Comparison of ENCODE assay signal across 16 cellular contexts in the genomic region with DNA sequence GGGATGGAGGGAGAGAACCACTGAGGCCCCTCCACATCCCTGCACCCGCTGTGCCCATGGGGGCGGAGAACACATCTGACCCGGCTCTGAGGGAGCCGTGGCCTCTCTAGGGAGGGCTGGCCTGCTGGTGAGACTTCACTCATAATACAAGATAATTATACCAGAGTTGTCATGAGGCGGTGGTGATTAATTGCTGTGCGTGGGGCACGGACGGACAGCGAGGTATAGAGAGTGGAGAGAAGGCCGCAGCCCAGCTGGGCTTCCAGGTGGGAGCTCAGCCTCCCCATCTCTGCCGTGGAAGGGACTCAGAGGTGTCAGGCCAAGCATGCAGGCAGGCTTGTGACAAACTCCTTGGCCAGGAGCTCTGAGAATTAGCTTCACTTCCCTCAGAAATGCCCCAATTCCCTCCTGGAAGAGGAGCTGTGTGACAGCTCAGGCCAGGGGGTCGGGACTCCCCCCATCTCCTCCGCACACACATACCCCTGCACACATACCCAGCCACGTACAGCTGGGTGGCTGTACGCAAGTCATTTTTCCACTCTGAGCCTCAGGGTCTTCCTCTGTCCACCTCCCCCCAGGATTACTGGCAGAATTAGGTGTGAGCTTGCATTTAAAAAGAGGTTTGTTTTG. TPM values are rescaled to one million over a fixed set of nuclear protein-coding genes. Genes with fewer than 3 reads are reported as not detected.
A peak's percentile ranks its signal among the peaks of the same experiment; 100 is the strongest.
DNase-seq lines count a peak whose midpoint lies in the region; ATAC-seq and TF ChIP-seq lines count a peak whose summit lies in the region.
"Had no signal": no experiment of that assay in that cellular context is flagged by ENCODE, and none has a peak within 500 bp of the region (broad histone marks: within the 10 kb centered on the region; RNA-seq: fewer than 3 reads in every experiment).

No MANE protein-coding gene starts in this region.

- peaks cover 4% of the 10 kb centered on the region; the same call in 1 of the 2 replicates for H3K4me1 ChIP-seq in GM23338 (ENCODE audit: insufficient read depth)

- H3K4me3 Mint-ChIP-seq in T-helper 1 cell treated with Interleukin-12 subunit alpha and Interleukin-12 subunit beta and Interleukin-4 antibody, amounts not matched to agents 30 μg/mL and 1 μg/mL, for 36 hours = peak overlapping the region; percentile 57
- H3K4me3 Mint-ChIP-seq in GM23338 = peak overlapping the region; percentile 44; the same call in 1 of the 3 replicates
- peak overlapping the region; percentile 62 for H3K4me3 Mint-ChIP-seq in central memory CD8-positive, alpha-beta T cell
- H3K4me3 Mint-ChIP-seq in neural crest cell = peak overlapping the region; percentile 85

- DNase-seq in T-helper 1 cell (no peak), GM23338 (ENCODE audit: low spot score) (no peak), neural crest cell (ENCODE audit: low read depth, low spot score) (no peak), G401 (ENCODE audit: low spot score) (no peak)
- no peak for DNase-seq in central memory CD8-positive, alpha-beta T cell (ENCODE audit: low spot score in 2 of 2)
- no peak for DNase-seq in activated effector memory CD4-positive, alpha-beta T cell treated with anti-CD3 and anti-CD28 coated beads, Interleukin-2, amount 50 U/mL, for 16 hours
- no peak for DNase-seq in effector CD8-positive, alpha-beta T cell (lab: John Stamatoyannopoulos, UW)
- DNase-seq: heart left ventricle, KBM-7, NCI-H1092, psoas muscle, substantia nigra had no signal

- no peak overlapping the region for H2AFZ ChIP-seq in GM23338

- no peaks in the 10 kb centered on the region for H3K36me3 Mint-ChIP-seq in T-helper 1 cell treated with Interleukin-12 subunit alpha and Interleukin-12 subunit beta and Interleukin-4 antibody, amounts not matched to agents 30 μg/mL and 1 μg/mL, for 36 hours (ENCODE audit: low read depth)
- H3K36me3 Mint-ChIP-seq in GM23338 (ENCODE audit: low read depth) (peaks cover 4% of the 10 kb centered on the region; the same call in 1 of the 3 replicates), neural crest cell (ENCODE audit: low read depth) (peaks cover 3% of the 10 kb centered on the region)
- H3K36me3 Mint-ChIP-seq in central memory CD8-positive, alpha-beta T cell (ENCODE audit: insufficient read depth) = peaks cover 8% of the 10 kb centered on the region

- no peak for TF ChIP-seq CTCF in GM23338 (conservative IDR thresholded peaks at IDR 0.05; ENCODE audit: low read depth in 2 of 2)
- TF ChIP-seq CTCF in neural crest cell (conservative IDR thresholded peaks at IDR 0.05) = no peak

- H3K4me1 Mint-ChIP-seq in T-helper 1 cell treated with Interleukin-12 subunit alpha and Interleukin-12 subunit beta and Interleukin-4 antibody, amounts not matched to agents 30 μg/mL and 1 μg/mL, for 36 hours (ENCODE audit: low read depth) = peaks cover 3% of the 10 kb centered on the region
- H3K4me1 Mint-ChIP-seq in GM23338 = peaks cover 16% of the 10 kb centered on the region
- no peaks in the 10 kb centered on the region for H3K4me1 Mint-ChIP-seq in central memory CD8-positive, alpha-beta T cell
- peaks cover 9% of the 10 kb centered on the region for H3K4me1 Mint-ChIP-seq in neural crest cell

- no peaks in the 10 kb centered on the region for H3K9me3 Mint-ChIP-seq in T-helper 1 cell treated with Interleukin-12 subunit alpha and Interleukin-12 subunit beta and Interleukin-4 antibody, amounts not matched to agents 30 μg/mL and 1 μg/mL, for 36 hours
- H3K9me3 Mint-ChIP-seq in GM23338 (no peaks in the 10 kb centered on the region), neural crest cell (no peaks in the 10 kb centered on the region)
- no peaks in the 10 kb centered on the region for H3K9me3 Mint-ChIP-seq in central memory CD8-positive, alpha-beta T cell

- no peak overlapping the region for H3K27ac ChIP-seq in GM23338 (ENCODE audit: low read depth)
- H3K27ac ChIP-seq: heart left ventricle, psoas muscle had no signal

- no peak overlapping the region for H3K4me2 ChIP-seq in GM23338

- no peaks in the 10 kb centered on the region for H3K36me3 ChIP-seq in GM23338 (ENCODE audit: insufficient read depth)
- H3K36me3 ChIP-seq: heart left ventricle had no signal

- no peaks in the 10 kb centered on the region for H3K79me2 ChIP-seq in GM23338 (replicated peaks; ENCODE audit: insufficient read depth)

- no peaks in the 10 kb centered on the region for H3K9me2 ChIP-seq in GM23338 (ENCODE audit: insufficient read depth)

- peaks cover 58% of the 10 kb centered on the region for H3K27me3 ChIP-seq in GM23338 (ENCODE audit: insufficient read depth)

- in situ Hi-C loops in G401 (cut with HindIII; ENCODE audit: low sequenced_read_pairs) = no loop called here

- no peak for ATAC-seq in GM23338
- no peak for ATAC-seq in central memory CD8-positive, alpha-beta T cell (replicated peaks; ENCODE audit: extremely low read depth, poor library complexity, severe bottlenecking)
- ATAC-seq: esophagus mucosa, heart left ventricle, psoas muscle had no signal

- peaks cover 71% of the 10 kb centered on the region for H3K27me3 Mint-ChIP-seq in T-helper 1 cell treated with Interleukin-12 subunit alpha and Interleukin-12 subunit beta and Interleukin-4 antibody, amounts not matched to agents 30 μg/mL and 1 μg/mL, for 36 hours (ENCODE audit: low read depth)
- H3K27me3 Mint-ChIP-seq in GM23338 (ENCODE audit: insufficient read depth, low read depth, poor library complexity) (peaks cover 53% of the 10 kb centered on the region), neural crest cell (ENCODE audit: low read depth) (peaks cover 93% of the 10 kb centered on the region)
- peaks cover 91% of the 10 kb centered on the region for H3K27me3 Mint-ChIP-seq in central memory CD8-positive, alpha-beta T cell

- H3F3A ChIP-seq in GM23338 (replicated peaks; ENCODE audit: low read depth) = no peaks in the 10 kb centered on the region

- peaks cover 9% of the 10 kb centered on the region; the same call in 1 of the 2 replicates for H4K20me1 ChIP-seq in GM23338 (replicated peaks; ENCODE audit: insufficient read depth)

- H3K27ac Mint-ChIP-seq in T-helper 1 cell treated with Interleukin-12 subunit alpha and Interleukin-12 subunit beta and Interleukin-4 antibody, amounts not matched to agents 30 μg/mL and 1 μg/mL, for 36 hours = no peak overlapping the region
- H3K27ac Mint-ChIP-seq in GM23338 (no peak overlapping the region), neural crest cell (ENCODE audit: unreplicated experiment) (no peak overlapping the region)
- H3K27ac Mint-ChIP-seq in central memory CD8-positive, alpha-beta T cell (ENCODE audit: low read depth) = no peak overlapping the region

- no peak overlapping the region for H3K4me3 ChIP-seq in GM23338
- H3K4me3 ChIP-seq: heart left ventricle, psoas muscle had no signal

TF ChIP-seq in GM23338, 12 proteins besides CTCF, POLR2A, EP300 and RAD21:
- TF ChIP-seq POLR2AphosphoS5 (IDR thresholded peaks at IDR 0.05; ENCODE audit: low read depth) (no peak), EZH2phosphoT487 (IDR thresholded peaks at IDR 0.05; ENCODE audit: unreplicated experiment) (no peak), STAT1 (IDR thresholded peaks at IDR 0.05; ENCODE audit: unreplicated experiment) (no peak)

RNA-seq across cellular contexts. Expression of a gene that starts 6.0 kb away (rescaled TPM):
- 0.12 and 0.83 TPM in 2 replicates for total RNA-seq in GM23338 (2014; rRNA removed; shearing (Covaris generic))
- 0.37 and 0.52 TPM in 2 replicates for polyA plus RNA-seq in GM23338 (2016; fragmentation: Nextera tagmentation; extraction: Ambion mirVana)
- total RNA-seq in neural crest cell = 0.30 and 0.52 TPM in 2 replicates
- 81.0 and 85.0 TPM in 2 replicates for total RNA-seq in G401 (2014; rRNA removed; shearing (Covaris generic))

RNA-seq across cellular contexts. Expression of a gene that starts 32.3 kb away (rescaled TPM):
- total RNA-seq in GM23338 (2014; rRNA removed; shearing (Covaris generic)) = not detected in 2 replicates
- not detected in 2 replicates for polyA plus RNA-seq in GM23338 (2016; fragmentation: Nextera tagmentation; extraction: Ambion mirVana)
- total RNA-seq in neural crest cell = not detected in 2 replicates
- not detected in 2 replicates for total RNA-seq in G401 (2014; rRNA removed; shearing (Covaris generic))
- total RNA-seq: esophagus mucosa, heart left ventricle, kidney epithelial cell, psoas muscle, SK-MEL-5 had no signal
- polyA plus RNA-seq: heart left ventricle, psoas muscle had no signal

Comparison
In these comparisons a context has a peak if more than half of its experiments do, and no peak if none do; other contexts are left out.
1. RNA of a gene that starts 6.0 kb away (total RNA-seq): 81.0 to 85.0 TPM in G401; 0.12 to 0.83 TPM in GM23338 and 0.30 to 0.52 TPM in neural crest cell; every median in the first group is over 10 times any median in the second.
2. Peak in every context shown above with its lines, with median percentiles within 50 percentile points of each other: H3K4me3 Mint-ChIP-seq.